ENCODE assay signal across 1 cellular context in the genomic region with DNA sequence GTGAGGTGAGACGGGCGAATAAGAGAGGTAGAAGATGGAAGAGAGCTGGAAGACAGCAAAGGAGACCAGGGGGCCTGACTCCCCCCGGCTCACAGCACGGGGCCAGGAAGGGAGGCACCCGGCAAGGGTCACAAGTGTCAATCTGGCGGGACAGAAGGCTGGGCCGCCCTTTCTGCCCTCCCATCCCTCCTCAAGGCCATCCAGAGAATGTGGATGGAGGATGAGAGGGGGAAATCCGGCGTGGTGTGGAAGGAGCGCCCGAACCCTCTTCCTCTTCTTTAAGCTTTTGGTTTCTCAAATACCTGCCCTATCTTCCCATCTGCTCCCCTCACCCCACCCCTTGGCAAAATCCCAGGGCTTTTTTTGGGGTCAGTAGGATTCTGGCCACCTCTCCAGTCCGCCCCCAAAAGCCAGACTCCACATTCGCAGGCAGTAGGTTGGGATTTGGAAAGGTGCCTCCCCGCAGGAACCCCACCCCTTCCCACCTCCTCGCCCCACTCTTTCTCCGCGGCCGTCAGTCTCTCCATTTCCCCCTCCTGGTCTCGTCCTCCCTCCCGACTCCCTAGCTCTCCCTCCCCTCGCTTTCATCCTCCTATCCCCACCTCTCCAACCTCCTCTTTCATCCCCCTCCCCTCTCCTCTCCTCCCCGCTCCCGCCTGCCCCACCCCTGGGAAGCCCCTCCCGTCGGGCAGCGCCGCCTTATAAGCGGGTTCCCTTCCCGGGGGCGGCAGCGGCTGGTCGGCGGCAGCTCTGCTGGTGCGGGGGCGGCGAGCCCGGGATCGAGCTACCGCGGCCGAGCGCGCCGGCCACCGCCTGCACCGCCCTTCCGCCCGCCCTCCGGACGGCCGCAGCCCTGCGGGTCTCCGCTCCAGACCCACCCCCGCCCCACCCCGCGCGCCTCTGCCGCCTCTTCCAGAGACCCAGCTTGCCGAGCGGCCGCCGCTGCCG.
TF ChIP-seq lines count a peak whose summit lies in the region.

A gene with protein sequence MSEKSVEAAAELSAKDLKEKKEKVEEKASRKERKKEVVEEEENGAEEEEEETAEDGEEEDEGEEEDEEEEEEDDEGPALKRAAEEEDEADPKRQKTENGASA (plus strand): TSS at position 730 of the 948 bp plus-strand sequence. CDS start 343 bp downstream, outside the sequence.

TF ChIP-seq in WTC11, 78 proteins besides CTCF, POLR2A, EP300 and RAD21 (continued from another document and continues in another):
- TF ChIP-seq, protein P1, sequence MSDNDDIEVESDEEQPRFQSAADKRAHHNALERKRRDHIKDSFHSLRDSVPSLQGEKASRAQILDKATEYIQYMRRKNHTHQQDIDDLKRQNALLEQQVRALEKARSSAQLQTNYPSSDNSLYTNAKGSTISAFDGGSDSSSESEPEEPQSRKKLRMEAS (CRISPR knock-in tag; IDR thresholded peaks at IDR 0.05): no peak
- no peak for TF ChIP-seq ZNF396 (CRISPR knock-in tag; IDR thresholded peaks at IDR 0.05; ENCODE audit: borderline replicate concordance)
- TF ChIP-seq, protein P2, sequence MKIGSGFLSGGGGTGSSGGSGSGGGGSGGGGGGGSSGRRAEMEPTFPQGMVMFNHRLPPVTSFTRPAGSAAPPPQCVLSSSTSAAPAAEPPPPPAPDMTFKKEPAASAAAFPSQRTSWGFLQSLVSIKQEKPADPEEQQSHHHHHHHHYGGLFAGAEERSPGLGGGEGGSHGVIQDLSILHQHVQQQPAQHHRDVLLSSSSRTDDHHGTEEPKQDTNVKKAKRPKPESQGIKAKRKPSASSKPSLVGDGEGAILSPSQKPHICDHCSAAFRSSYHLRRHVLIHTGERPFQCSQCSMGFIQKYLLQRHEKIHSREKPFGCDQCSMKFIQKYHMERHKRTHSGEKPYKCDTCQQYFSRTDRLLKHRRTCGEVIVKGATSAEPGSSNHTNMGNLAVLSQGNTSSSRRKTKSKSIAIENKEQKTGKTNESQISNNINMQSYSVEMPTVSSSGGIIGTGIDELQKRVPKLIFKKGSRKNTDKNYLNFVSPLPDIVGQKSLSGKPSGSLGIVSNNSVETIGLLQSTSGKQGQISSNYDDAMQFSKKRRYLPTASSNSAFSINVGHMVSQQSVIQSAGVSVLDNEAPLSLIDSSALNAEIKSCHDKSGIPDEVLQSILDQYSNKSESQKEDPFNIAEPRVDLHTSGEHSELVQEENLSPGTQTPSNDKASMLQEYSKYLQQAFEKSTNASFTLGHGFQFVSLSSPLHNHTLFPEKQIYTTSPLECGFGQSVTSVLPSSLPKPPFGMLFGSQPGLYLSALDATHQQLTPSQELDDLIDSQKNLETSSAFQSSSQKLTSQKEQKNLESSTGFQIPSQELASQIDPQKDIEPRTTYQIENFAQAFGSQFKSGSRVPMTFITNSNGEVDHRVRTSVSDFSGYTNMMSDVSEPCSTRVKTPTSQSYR (CRISPR knock-in tag; IDR thresholded peaks at IDR 0.05): no peak
- no peak for TF ChIP-seq IRF2 (CRISPR knock-in tag; IDR thresholded peaks at IDR 0.05; ENCODE audit: borderline replicate concordance, low read depth)
- TF ChIP-seq, protein P3, sequence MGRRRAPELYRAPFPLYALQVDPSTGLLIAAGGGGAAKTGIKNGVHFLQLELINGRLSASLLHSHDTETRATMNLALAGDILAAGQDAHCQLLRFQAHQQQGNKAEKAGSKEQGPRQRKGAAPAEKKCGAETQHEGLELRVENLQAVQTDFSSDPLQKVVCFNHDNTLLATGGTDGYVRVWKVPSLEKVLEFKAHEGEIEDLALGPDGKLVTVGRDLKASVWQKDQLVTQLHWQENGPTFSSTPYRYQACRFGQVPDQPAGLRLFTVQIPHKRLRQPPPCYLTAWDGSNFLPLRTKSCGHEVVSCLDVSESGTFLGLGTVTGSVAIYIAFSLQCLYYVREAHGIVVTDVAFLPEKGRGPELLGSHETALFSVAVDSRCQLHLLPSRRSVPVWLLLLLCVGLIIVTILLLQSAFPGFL (CRISPR knock-in tag; IDR thresholded peaks at IDR 0.05; ENCODE audit: borderline replicate concordance): no peak
- TF ChIP-seq ZNF671 (CRISPR knock-in tag; IDR thresholded peaks at IDR 0.05): no peak
- TF ChIP-seq, protein P4, sequence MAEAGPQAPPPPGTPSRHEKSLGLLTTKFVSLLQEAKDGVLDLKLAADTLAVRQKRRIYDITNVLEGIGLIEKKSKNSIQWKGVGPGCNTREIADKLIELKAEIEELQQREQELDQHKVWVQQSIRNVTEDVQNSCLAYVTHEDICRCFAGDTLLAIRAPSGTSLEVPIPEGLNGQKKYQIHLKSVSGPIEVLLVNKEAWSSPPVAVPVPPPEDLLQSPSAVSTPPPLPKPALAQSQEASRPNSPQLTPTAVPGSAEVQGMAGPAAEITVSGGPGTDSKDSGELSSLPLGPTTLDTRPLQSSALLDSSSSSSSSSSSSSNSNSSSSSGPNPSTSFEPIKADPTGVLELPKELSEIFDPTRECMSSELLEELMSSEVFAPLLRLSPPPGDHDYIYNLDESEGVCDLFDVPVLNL (CRISPR knock-in tag; IDR thresholded peaks at IDR 0.05; ENCODE audit: borderline replicate concordance, low read depth): no peak
- TF ChIP-seq ZNF317 (CRISPR knock-in tag; IDR thresholded peaks at IDR 0.05; ENCODE audit: borderline replicate concordance, low read depth): no peak
- TF ChIP-seq, protein P5, sequence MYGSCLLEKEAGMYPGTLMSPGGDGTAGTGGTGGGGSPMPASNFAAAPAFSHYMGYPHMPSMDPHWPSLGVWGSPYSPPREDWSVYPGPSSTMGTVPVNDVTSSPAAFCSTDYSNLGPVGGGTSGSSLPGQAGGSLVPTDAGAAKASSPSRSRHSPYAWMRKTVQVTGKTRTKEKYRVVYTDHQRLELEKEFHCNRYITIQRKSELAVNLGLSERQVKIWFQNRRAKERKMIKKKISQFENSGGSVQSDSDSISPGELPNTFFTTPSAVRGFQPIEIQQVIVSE (CRISPR knock-in tag; IDR thresholded peaks at IDR 0.05; ENCODE audit: borderline replicate concordance): no peak
- TF ChIP-seq ZNF423 (CRISPR knock-in tag; IDR thresholded peaks at IDR 0.05): peak; percentile 81
- TF ChIP-seq, protein P6, sequence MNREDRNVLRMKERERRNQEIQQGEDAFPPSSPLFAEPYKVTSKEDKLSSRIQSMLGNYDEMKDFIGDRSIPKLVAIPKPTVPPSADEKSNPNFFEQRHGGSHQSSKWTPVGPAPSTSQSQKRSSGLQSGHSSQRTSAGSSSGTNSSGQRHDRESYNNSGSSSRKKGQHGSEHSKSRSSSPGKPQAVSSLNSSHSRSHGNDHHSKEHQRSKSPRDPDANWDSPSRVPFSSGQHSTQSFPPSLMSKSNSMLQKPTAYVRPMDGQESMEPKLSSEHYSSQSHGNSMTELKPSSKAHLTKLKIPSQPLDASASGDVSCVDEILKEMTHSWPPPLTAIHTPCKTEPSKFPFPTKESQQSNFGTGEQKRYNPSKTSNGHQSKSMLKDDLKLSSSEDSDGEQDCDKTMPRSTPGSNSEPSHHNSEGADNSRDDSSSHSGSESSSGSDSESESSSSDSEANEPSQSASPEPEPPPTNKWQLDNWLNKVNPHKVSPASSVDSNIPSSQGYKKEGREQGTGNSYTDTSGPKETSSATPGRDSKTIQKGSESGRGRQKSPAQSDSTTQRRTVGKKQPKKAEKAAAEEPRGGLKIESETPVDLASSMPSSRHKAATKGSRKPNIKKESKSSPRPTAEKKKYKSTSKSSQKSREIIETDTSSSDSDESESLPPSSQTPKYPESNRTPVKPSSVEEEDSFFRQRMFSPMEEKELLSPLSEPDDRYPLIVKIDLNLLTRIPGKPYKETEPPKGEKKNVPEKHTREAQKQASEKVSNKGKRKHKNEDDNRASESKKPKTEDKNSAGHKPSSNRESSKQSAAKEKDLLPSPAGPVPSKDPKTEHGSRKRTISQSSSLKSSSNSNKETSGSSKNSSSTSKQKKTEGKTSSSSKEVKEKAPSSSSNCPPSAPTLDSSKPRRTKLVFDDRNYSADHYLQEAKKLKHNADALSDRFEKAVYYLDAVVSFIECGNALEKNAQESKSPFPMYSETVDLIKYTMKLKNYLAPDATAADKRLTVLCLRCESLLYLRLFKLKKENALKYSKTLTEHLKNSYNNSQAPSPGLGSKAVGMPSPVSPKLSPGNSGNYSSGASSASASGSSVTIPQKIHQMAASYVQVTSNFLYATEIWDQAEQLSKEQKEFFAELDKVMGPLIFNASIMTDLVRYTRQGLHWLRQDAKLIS (CRISPR knock-in tag; IDR thresholded peaks at IDR 0.05; ENCODE audit: borderline replicate concordance): no peak
- no peak for TF ChIP-seq GABPB1 (CRISPR knock-in tag; IDR thresholded peaks at IDR 0.05)
- TF ChIP-seq, protein P7, sequence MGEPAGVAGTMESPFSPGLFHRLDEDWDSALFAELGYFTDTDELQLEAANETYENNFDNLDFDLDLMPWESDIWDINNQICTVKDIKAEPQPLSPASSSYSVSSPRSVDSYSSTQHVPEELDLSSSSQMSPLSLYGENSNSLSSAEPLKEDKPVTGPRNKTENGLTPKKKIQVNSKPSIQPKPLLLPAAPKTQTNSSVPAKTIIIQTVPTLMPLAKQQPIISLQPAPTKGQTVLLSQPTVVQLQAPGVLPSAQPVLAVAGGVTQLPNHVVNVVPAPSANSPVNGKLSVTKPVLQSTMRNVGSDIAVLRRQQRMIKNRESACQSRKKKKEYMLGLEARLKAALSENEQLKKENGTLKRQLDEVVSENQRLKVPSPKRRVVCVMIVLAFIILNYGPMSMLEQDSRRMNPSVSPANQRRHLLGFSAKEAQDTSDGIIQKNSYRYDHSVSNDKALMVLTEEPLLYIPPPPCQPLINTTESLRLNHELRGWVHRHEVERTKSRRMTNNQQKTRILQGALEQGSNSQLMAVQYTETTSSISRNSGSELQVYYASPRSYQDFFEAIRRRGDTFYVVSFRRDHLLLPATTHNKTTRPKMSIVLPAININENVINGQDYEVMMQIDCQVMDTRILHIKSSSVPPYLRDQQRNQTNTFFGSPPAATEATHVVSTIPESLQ (CRISPR knock-in tag; IDR thresholded peaks at IDR 0.05): no peak
- TF ChIP-seq CREM (CRISPR knock-in tag; IDR thresholded peaks at IDR 0.05): no peak
- no peak for TF ChIP-seq HMGA2 (CRISPR knock-in tag; IDR thresholded peaks at IDR 0.05)
- TF ChIP-seq, protein P8, sequence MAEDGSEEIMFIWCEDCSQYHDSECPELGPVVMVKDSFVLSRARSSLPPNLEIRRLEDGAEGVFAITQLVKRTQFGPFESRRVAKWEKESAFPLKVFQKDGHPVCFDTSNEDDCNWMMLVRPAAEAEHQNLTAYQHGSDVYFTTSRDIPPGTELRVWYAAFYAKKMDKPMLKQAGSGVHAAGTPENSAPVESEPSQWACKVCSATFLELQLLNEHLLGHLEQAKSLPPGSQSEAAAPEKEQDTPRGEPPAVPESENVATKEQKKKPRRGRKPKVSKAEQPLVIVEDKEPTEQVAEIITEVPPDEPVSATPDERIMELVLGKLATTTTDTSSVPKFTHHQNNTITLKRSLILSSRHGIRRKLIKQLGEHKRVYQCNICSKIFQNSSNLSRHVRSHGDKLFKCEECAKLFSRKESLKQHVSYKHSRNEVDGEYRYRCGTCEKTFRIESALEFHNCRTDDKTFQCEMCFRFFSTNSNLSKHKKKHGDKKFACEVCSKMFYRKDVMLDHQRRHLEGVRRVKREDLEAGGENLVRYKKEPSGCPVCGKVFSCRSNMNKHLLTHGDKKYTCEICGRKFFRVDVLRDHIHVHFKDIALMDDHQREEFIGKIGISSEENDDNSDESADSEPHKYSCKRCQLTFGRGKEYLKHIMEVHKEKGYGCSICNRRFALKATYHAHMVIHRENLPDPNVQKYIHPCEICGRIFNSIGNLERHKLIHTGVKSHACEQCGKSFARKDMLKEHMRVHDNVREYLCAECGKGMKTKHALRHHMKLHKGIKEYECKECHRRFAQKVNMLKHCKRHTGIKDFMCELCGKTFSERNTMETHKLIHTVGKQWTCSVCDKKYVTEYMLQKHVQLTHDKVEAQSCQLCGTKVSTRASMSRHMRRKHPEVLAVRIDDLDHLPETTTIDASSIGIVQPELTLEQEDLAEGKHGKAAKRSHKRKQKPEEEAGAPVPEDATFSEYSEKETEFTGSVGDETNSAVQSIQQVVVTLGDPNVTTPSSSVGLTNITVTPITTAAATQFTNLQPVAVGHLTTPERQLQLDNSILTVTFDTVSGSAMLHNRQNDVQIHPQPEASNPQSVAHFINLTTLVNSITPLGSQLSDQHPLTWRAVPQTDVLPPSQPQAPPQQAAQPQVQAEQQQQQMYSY (CRISPR knock-in tag; IDR thresholded peaks at IDR 0.05): peak; percentile 85
- TF ChIP-seq RORB (CRISPR knock-in tag; IDR thresholded peaks at IDR 0.05): no peak
- TF ChIP-seq, protein P9, sequence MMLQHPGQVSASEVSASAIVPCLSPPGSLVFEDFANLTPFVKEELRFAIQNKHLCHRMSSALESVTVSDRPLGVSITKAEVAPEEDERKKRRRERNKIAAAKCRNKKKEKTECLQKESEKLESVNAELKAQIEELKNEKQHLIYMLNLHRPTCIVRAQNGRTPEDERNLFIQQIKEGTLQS (CRISPR knock-in tag; conservative IDR thresholded peaks at IDR 0.05): no peak
- TF ChIP-seq ZNF263 (CRISPR knock-in tag; IDR thresholded peaks at IDR 0.05; ENCODE audit: low read depth): no peak
- TF ChIP-seq ELF4 (CRISPR knock-in tag; IDR thresholded peaks at IDR 0.05; ENCODE audit: low read depth): no peak
- no peak for TF ChIP-seq NR2C2 (CRISPR knock-in tag; IDR thresholded peaks at IDR 0.05)
- TF ChIP-seq, protein P10, sequence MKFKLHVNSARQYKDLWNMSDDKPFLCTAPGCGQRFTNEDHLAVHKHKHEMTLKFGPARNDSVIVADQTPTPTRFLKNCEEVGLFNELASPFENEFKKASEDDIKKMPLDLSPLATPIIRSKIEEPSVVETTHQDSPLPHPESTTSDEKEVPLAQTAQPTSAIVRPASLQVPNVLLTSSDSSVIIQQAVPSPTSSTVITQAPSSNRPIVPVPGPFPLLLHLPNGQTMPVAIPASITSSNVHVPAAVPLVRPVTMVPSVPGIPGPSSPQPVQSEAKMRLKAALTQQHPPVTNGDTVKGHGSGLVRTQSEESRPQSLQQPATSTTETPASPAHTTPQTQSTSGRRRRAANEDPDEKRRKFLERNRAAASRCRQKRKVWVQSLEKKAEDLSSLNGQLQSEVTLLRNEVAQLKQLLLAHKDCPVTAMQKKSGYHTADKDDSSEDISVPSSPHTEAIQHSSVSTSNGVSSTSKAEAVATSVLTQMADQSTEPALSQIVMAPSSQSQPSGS (CRISPR knock-in tag; IDR thresholded peaks at IDR 0.05; ENCODE audit: borderline replicate concordance, low read depth): no peak
- TF ChIP-seq, protein P11, sequence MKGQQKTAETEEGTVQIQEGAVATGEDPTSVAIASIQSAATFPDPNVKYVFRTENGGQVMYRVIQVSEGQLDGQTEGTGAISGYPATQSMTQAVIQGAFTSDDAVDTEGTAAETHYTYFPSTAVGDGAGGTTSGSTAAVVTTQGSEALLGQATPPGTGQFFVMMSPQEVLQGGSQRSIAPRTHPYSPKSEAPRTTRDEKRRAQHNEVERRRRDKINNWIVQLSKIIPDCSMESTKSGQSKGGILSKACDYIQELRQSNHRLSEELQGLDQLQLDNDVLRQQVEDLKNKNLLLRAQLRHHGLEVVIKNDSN (CRISPR knock-in tag; IDR thresholded peaks at IDR 0.05): no peak
- TF ChIP-seq, protein P12, sequence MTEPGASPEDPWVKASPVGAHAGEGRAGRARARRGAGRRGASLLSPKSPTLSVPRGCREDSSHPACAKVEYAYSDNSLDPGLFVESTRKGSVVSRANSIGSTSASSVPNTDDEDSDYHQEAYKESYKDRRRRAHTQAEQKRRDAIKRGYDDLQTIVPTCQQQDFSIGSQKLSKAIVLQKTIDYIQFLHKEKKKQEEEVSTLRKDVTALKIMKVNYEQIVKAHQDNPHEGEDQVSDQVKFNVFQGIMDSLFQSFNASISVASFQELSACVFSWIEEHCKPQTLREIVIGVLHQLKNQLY (CRISPR knock-in tag; IDR thresholded peaks at IDR 0.05): no peak
